Comparison of ENCODE assay signal across 7 cellular contexts in genomic region chr9:2241461-2241874, GRCh38.
DNase-seq lines count a peak whose midpoint lies in the region; ATAC-seq and TF ChIP-seq lines count a peak whose summit lies in the region.

No MANE protein-coding gene starts in this region.

- no peaks in the 10 kb centered on the region for H3K9me3 ChIP-seq in parathyroid adenoma (ENCODE audit: control insufficient read depth, low read length)

- no peaks in the 10 kb centered on the region for H3K36me3 ChIP-seq in parathyroid adenoma (ENCODE audit: control insufficient read depth, insufficient read depth, low read length)

- H3K4me1 ChIP-seq in parathyroid adenoma: no peaks in the 10 kb centered on the region

- H3K27ac Mint-ChIP-seq in activated T-helper 1 cell treated with anti-CD3 and anti-CD28 coated beads, Interleukin-12 subunit alpha, Interleukin-12 subunit beta, Interleukin-2, Interleukin-4 antibody, amounts not matched to agents 30 ng/mL and 10 ng/mL and 1 ng/mL, durations not matched to agents 14 hours and 24 hours and 36 hours: no peak overlapping the region

- no peaks in the 10 kb centered on the region for H3K27me3 ChIP-seq in parathyroid adenoma (ENCODE audit: control insufficient read depth, insufficient read depth, low read length)

- peaks cover 17% of the 10 kb centered on the region for H3K4me1 Mint-ChIP-seq in activated T-helper 1 cell treated with anti-CD3 and anti-CD28 coated beads, Interleukin-12 subunit alpha, Interleukin-12 subunit beta, Interleukin-2, Interleukin-4 antibody, amounts not matched to agents 30 ng/mL and 10 ng/mL and 1 ng/mL, durations not matched to agents 14 hours and 24 hours and 36 hours (ENCODE audit: low read depth)

- ATAC-seq in HG02678 (IDR thresholded peaks at IDR 0.05; ENCODE audit: unreplicated experiment) (peak; percentile 2), Right ventricle myocardium superior (ENCODE audit: poor library complexity) (peak; percentile 59)

- TF ChIP-seq CTCF in GM12874 (IDR thresholded peaks at IDR 0.05; ENCODE audit: insufficient read depth, low read depth, low read length) (peak; percentile 26; the same call in 1 of the 2 replicates), parathyroid adenoma (IDR thresholded peaks at IDR 0.05) (no peak)

- no peak overlapping the region for H3K9ac ChIP-seq in parathyroid adenoma

- intact Hi-C loops in activated T-helper 1 cell treated with anti-CD3 and anti-CD28 coated beads, Interleukin-12 subunit alpha, Interleukin-12 subunit beta, Interleukin-2, Interleukin-4 antibody, amounts not matched to agents 30 ng/mL and 10 ng/mL and 1 ng/mL, durations not matched to agents 14 hours and 24 hours and 36 hours (cut with micrococcal nuclease): loop anchor here (10.0 kb wide), 1 partner anchor 603 kb away; the partner anchor contains the start of gene PUM3
- intact Hi-C loops in Right ventricle myocardium superior (cut with DNase I): loop anchor here (5.0 kb wide), 1 partner anchor 256 kb away; no protein-coding TSS in a partner anchor

- no peaks in the 10 kb centered on the region for H3K79me2 ChIP-seq in parathyroid adenoma

- peaks cover 37% of the 10 kb centered on the region for H3K27me3 Mint-ChIP-seq in activated T-helper 1 cell treated with anti-CD3 and anti-CD28 coated beads, Interleukin-12 subunit alpha, Interleukin-12 subunit beta, Interleukin-2, Interleukin-4 antibody, amounts not matched to agents 30 ng/mL and 10 ng/mL and 1 ng/mL, durations not matched to agents 14 hours and 24 hours and 36 hours (ENCODE audit: insufficient read depth)

- peak overlapping the region; percentile 90 for H3K4me2 ChIP-seq in parathyroid adenoma (ENCODE audit: low read length)

- peak overlapping the region; percentile 89 for H2AFZ ChIP-seq in parathyroid adenoma

- peaks cover 12% of the 10 kb centered on the region for H3K9me3 Mint-ChIP-seq in activated T-helper 1 cell treated with anti-CD3 and anti-CD28 coated beads, Interleukin-12 subunit alpha, Interleukin-12 subunit beta, Interleukin-2, Interleukin-4 antibody, amounts not matched to agents 30 ng/mL and 10 ng/mL and 1 ng/mL, durations not matched to agents 14 hours and 24 hours and 36 hours

- H3K36me3 Mint-ChIP-seq in activated T-helper 1 cell treated with anti-CD3 and anti-CD28 coated beads, Interleukin-12 subunit alpha, Interleukin-12 subunit beta, Interleukin-2, Interleukin-4 antibody, amounts not matched to agents 30 ng/mL and 10 ng/mL and 1 ng/mL, durations not matched to agents 14 hours and 24 hours and 36 hours (ENCODE audit: low read depth): peaks cover 1% of the 10 kb centered on the region

- peak overlapping the region; percentile 77 for H3K4me3 Mint-ChIP-seq in activated T-helper 1 cell treated with anti-CD3 and anti-CD28 coated beads, Interleukin-12 subunit alpha, Interleukin-12 subunit beta, Interleukin-2, Interleukin-4 antibody, amounts not matched to agents 30 ng/mL and 10 ng/mL and 1 ng/mL, durations not matched to agents 14 hours and 24 hours and 36 hours

- peak overlapping the region; percentile 69 for H3K4me3 ChIP-seq in parathyroid adenoma (ENCODE audit: low read depth, low read length)

- H3K27ac ChIP-seq in parathyroid adenoma: no peak overlapping the region

- DNase-seq in activated T-helper 1 cell treated with anti-CD3 and anti-CD28 coated beads, Interleukin-12 subunit alpha, Interleukin-12 subunit beta, Interleukin-2, Interleukin-4 antibody, amounts not matched to agents 30 ng/mL and 10 ng/mL and 1 ng/mL, durations not matched to agents 14 hours and 24 hours and 36 hours (ENCODE audit: low spot score): no peak
- DNase-seq in Right ventricle myocardium superior: peak; percentile 54
- DNase-seq in COLO829 (ENCODE audit: low spot score): no peak
- DNase-seq in middle frontal gyrus (ENCODE audit: extremely low spot score, low spot score): no peak
